In the genomic region with DNA sequence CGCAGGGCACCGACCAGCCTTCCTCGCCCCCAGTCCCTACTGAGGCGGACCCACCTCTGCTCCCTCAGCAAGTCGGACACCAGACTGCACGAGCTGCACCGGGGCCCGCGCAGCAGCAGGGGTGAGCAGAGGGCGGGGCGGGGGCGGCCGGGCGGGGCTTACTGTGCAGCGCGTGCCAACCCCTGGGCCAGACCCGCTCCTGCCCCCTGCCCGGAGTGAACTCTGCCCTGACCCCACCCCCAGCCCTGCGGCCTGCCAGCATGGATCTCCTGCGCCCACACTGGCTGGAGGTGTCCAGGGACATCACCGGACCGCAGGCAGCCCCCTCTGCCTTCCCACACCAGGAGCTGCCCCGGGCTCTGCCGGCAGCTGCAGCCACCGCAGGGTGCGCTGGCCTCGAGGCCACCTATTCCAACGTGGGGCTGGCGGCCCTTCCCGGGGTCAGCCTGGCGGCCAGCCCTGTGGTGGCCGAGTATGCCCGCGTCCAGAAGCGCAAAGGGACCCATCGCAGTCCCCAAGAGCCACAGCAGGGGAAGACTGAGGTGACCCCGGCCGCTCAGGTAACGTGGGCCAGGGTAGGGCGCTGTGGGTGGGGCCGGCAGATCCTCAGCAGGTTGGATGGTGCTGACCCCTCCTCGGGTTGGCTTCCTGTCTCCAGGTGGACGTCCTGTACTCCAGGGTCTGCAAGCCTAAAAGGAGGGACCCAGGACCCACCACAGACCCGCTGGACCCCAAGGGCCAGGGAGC, we compare ENCODE assay signal across 8 cellular contexts. TPM values are rescaled to one million over a fixed set of nuclear protein-coding genes. Genes with fewer than 3 reads are reported as not detected.
DNase-seq lines count a peak whose midpoint lies in the region; ATAC-seq and TF ChIP-seq lines count a peak whose summit lies in the region.

No MANE protein-coding gene starts in this region.

- TF ChIP-seq CTCF in ascending aorta (IDR thresholded peaks at IDR 0.05), result no peak

- CTCF ChIA-PET in CD4-positive, alpha-beta memory T cell (lab: Charles Lee; ENCODE audit: partially characterized antibody), result interaction anchor here (1.6 to 2.4 kb wide), 2 partner anchors 31 kb away, joined by 7 to 26 read pairs; a partner anchor contains a TSS

- H3K27me3 ChIP-seq in CD4-positive, alpha-beta memory T cell (ENCODE audit: insufficient read depth, low read length), result no peaks in the 10 kb centered on the region
- H3K27me3 ChIP-seq in HUES64 (ENCODE audit: insufficient read depth, low read length), result peaks cover 13% of the 10 kb centered on the region
- no peaks in the 10 kb centered on the region for H3K27me3 ChIP-seq in ascending aorta
- no peaks in the 10 kb centered on the region for H3K27me3 ChIP-seq in mucosa of stomach (ENCODE audit: control insufficient read depth, insufficient read depth, low read length)

- peaks cover 8 to 29% of the 10 kb centered on the region in 2 donors for H3K36me3 Mint-ChIP-seq in CD4-positive, alpha-beta memory T cell

- ATAC-seq in HG03439 (IDR thresholded peaks at IDR 0.05; ENCODE audit: unreplicated experiment), result no peak

- WGBS in HUES64, result 56% methylated on average over 44 of the region's 44 CpGs

- H3K36me3 ChIP-seq in CD4-positive, alpha-beta memory T cell (ENCODE audit: insufficient read depth, low read length), result peaks cover 22% of the 10 kb centered on the region
- H3K36me3 ChIP-seq in HUES64 (ENCODE audit: insufficient read depth, low read length) (peaks cover 36% of the 10 kb centered on the region), ascending aorta (peaks cover 42 to 48% of the 10 kb centered on the region in 2 donors), mucosa of stomach (ENCODE audit: control insufficient read depth, insufficient read depth, low read length) (peaks cover 6% of the 10 kb centered on the region)

- POLR2A ChIA-PET in CD4-positive, alpha-beta memory T cell (lab: Charles Lee; ENCODE audit: partially characterized antibody), result interaction anchor here (0.9 to 7.0 kb wide), 24 partner anchors 10 to 341 kb away, joined by 3 to 202 read pairs (median 12); a partner anchor contains a TSS

- peak overlapping the region; percentile 27 to 91 (median 64) for H3K4me3 Mint-ChIP-seq in CD4-positive, alpha-beta memory T cell

- DNase-seq in CD4-positive, alpha-beta memory T cell, result peak; percentile 34 to 59 (median 43)
- DNase-seq in ascending aorta (ENCODE audit: low spot score in 2 of 2), result peak in 1 of 2 donors; percentile 65
- no peak for DNase-seq in hypothalamus (lab: John Stamatoyannopoulos, UW)
- DNase-seq in NCI-H510A treated with DMSO at 0.1 percent for 48 hours (lab: John Stamatoyannopoulos, UW), result no peak
- DNase-seq in RKO (ENCODE audit: low spot score), result no peak

- H3K9me3 Mint-ChIP-seq in CD4-positive, alpha-beta memory T cell, result peaks cover 0 to 3% (median 0%) of the 10 kb centered on the region in 8 donors

- intact Hi-C loops in CD4-positive, alpha-beta memory T cell (cut with micrococcal nuclease), result loop anchor here (1.0 to 5.0 kb wide), 5 partner anchors 13 to 219 kb away; a partner anchor contains a TSS
- intact Hi-C loops in ascending aorta (cut with DNase I), result loop anchor here (2.0 to 5.0 kb wide), 3 partner anchors 29 to 111 kb away; a partner anchor contains a TSS

- H3K4me1 ChIP-seq in CD4-positive, alpha-beta memory T cell (ENCODE audit: insufficient read depth, low read length), result peaks cover 33% of the 10 kb centered on the region
- peaks cover 18% of the 10 kb centered on the region for H3K4me1 ChIP-seq in HUES64 (ENCODE audit: insufficient read depth, low read length)
- H3K4me1 ChIP-seq in ascending aorta, result peaks cover 17 to 21% of the 10 kb centered on the region in 2 donors
- peaks cover 47% of the 10 kb centered on the region for H3K4me1 ChIP-seq in mucosa of stomach (ENCODE audit: control insufficient read depth, insufficient read depth, low read length)

- peak overlapping the region in 4 of 7 donors; percentile 17 to 44 (median 32) for H3K27ac Mint-ChIP-seq in CD4-positive, alpha-beta memory T cell

- H3K4me3 ChIP-seq in CD4-positive, alpha-beta memory T cell (ENCODE audit: low read length in 2 of 2), result peak overlapping the region in 1 of 2 donors; percentile 92
- peak overlapping the region; percentile 55 for H3K4me3 ChIP-seq in HUES64 (ENCODE audit: low read length)
- H3K4me3 ChIP-seq in ascending aorta, result peak overlapping the region in 1 of 2 donors; percentile 93
- no peak overlapping the region for H3K4me3 ChIP-seq in mucosa of stomach (ENCODE audit: low read length)

- H3K9me3 ChIP-seq in CD4-positive, alpha-beta memory T cell (ENCODE audit: control insufficient read depth in 1 of 2, low read length in 2 of 2), result no peaks in the 10 kb centered on the region
- H3K9me3 ChIP-seq in HUES64 (ENCODE audit: insufficient read depth, low read depth, low read length), result no peaks in the 10 kb centered on the region
- no peaks in the 10 kb centered on the region for H3K9me3 ChIP-seq in ascending aorta
- no peaks in the 10 kb centered on the region for H3K9me3 ChIP-seq in mucosa of stomach (ENCODE audit: control insufficient read depth, low read length)

- H3K27me3 Mint-ChIP-seq in CD4-positive, alpha-beta memory T cell, result no peaks in the 10 kb centered on the region

- H3K4me1 Mint-ChIP-seq in CD4-positive, alpha-beta memory T cell, result peaks cover 10 to 28% (median 15%) of the 10 kb centered on the region in 4 donors

- H3K9ac ChIP-seq in HUES64 (ENCODE audit: low read depth, low read length) (no peak overlapping the region), mucosa of stomach (ENCODE audit: low read length) (peak overlapping the region; percentile 3)

- peak overlapping the region; percentile 46 for H3K27ac ChIP-seq in CD4-positive, alpha-beta memory T cell (ENCODE audit: low read depth, low read length)
- H3K27ac ChIP-seq in HUES64 (ENCODE audit: low read depth, low read length) (no peak overlapping the region; the same call in 1 of the 2 replicates), ascending aorta (peak overlapping the region; percentile 85 to 96)

RNA-seq across cellular contexts. Expression of a gene that starts 1.5 kb away (rescaled TPM):
- total RNA-seq in CD4-positive, alpha-beta memory T cell, result 100 to 1,000 TPM; 121 to 124 TPM
- polyA plus RNA-seq in CD4-positive, alpha-beta memory T cell, result 1 to 10 TPM; 2.2 to 7.6 TPM
- 26.3 TPM for polyA plus RNA-seq in HUES64 (2013, experiment 1 of 2)
- polyA plus RNA-seq in HUES64 (2013, experiment 2 of 2), result 34.2 TPM
- 114 TPM for total RNA-seq in ascending aorta

RNA-seq across cellular contexts. Expression of a gene that starts 1.6 kb away (rescaled TPM):
- 100 to 1,000 TPM; 162 to 169 TPM for total RNA-seq in CD4-positive, alpha-beta memory T cell
- polyA plus RNA-seq in CD4-positive, alpha-beta memory T cell, result 100 to 1,000 TPM; 297 to 324 TPM
- polyA plus RNA-seq in HUES64 (2013, experiment 1 of 2), result 4.9 TPM
- 3.9 TPM for polyA plus RNA-seq in HUES64 (2013, experiment 2 of 2)
- total RNA-seq in ascending aorta, result 7.3 TPM

RNA-seq across cellular contexts. Expression of a gene that starts 30.3 kb away (rescaled TPM):
- total RNA-seq in CD4-positive, alpha-beta memory T cell, result 10 to 100 TPM; 51.8 to 55.3 TPM
- polyA plus RNA-seq in CD4-positive, alpha-beta memory T cell, result 10 to 100 TPM; 34.6 to 69.5 TPM
- polyA plus RNA-seq in HUES64 (2013, experiment 1 of 2), result 16.8 TPM
- 16.4 TPM for polyA plus RNA-seq in HUES64 (2013, experiment 2 of 2)
- 42.4 TPM for total RNA-seq in ascending aorta

RNA-seq across cellular contexts. Expression of a gene that starts 30.3 kb away (rescaled TPM):
- total RNA-seq in CD4-positive, alpha-beta memory T cell, result 10 to 100 TPM; 85.6 to 92.0 TPM
- 10 to 100 TPM; 65.5 to 66.3 TPM for polyA plus RNA-seq in CD4-positive, alpha-beta memory T cell
- 14.0 TPM for polyA plus RNA-seq in HUES64 (2013, experiment 1 of 2)
- 12.9 TPM for polyA plus RNA-seq in HUES64 (2013, experiment 2 of 2)
- total RNA-seq in ascending aorta, result 50.8 TPM

RNA-seq across cellular contexts. Expression of a gene that starts 41.7 kb away (rescaled TPM):
- total RNA-seq in CD4-positive, alpha-beta memory T cell, result not detected
- not detected for polyA plus RNA-seq in CD4-positive, alpha-beta memory T cell
- polyA plus RNA-seq in HUES64 (2013, experiment 1 of 2), result 1.1 TPM
- polyA plus RNA-seq in HUES64 (2013, experiment 2 of 2), result 1.2 TPM
- 119 TPM for total RNA-seq in ascending aorta

Comparison
In these comparisons a context has a peak if more than half of its experiments do, and no peak if none do; other contexts are left out.
1. DNase-seq: peak in CD4-positive, alpha-beta memory T cell (5 of 5); none in hypothalamus (0 of 51), NCI-H510A treated with DMSO at 0.1 percent for 48 hours (single experiment) and RKO (single experiment).
2. RNA of a gene that starts 1.6 kb away (total RNA-seq): 162 to 169 TPM in CD4-positive, alpha-beta memory T cell; 7.3 TPM in ascending aorta (single experiment); every median in the first group is over 10 times any median in the second.